ENCODE assay signal across 9 cellular contexts in genomic region chr18:26458526-26459232, GRCh38.
DNase-seq lines count a peak whose midpoint lies in the region; ATAC-seq, FAIRE-seq and TF ChIP-seq lines count a peak whose summit lies in the region.
"Had no signal": no experiment of that assay in that cellular context is flagged by ENCODE, and none has a peak within 500 bp of the region (broad histone marks: within the 10 kb centered on the region; RNA-seq: fewer than 3 reads in every experiment).

No MANE protein-coding gene starts in this region.

- H3K9me3 ChIP-seq in AG04450 (ENCODE audit: control insufficient read depth, insufficient read depth, low read length) (no peaks in the 10 kb centered on the region; the same call in 1 of the 2 replicates), BE2C (no peaks in the 10 kb centered on the region)

- POLR2A ChIA-PET in AG04450 (lab: Yijun Ruan, JAX), result no interaction called here
- POLR2A ChIA-PET in activated CD8-positive, alpha-beta T cell treated with anti-CD3 and anti-CD28 coated beads, Interleukin-2, amount 10 ng/mL, durations not matched to agents 7 days and 5 days (lab: Charles Lee), result no interaction called here

- H3K4me3 Mint-ChIP-seq in activated CD8-positive, alpha-beta T cell treated with anti-CD3 and anti-CD28 coated beads, Interleukin-2, amount 10 ng/mL, durations not matched to agents 7 days and 5 days, result no peak overlapping the region
- no peak overlapping the region for H3K4me3 Mint-ChIP-seq in stimulated activated effector memory CD8-positive, alpha-beta T cell treated with anti-CD3 and anti-CD28 coated beads, Interleukin-12 subunit alpha, Interleukin-12 subunit beta, amount 100 ng/mL, for 72 hours
- H3K4me3 Mint-ChIP-seq: activated T-cell treated with anti-CD3 and anti-CD28 coated beads, Interleukin-2, amount 50 U/mL, for 4 hours had no signal

- no peaks in the 10 kb centered on the region for H3K4me1 ChIP-seq in BE2C

- H3K9me3 Mint-ChIP-seq in activated CD8-positive, alpha-beta T cell treated with anti-CD3 and anti-CD28 coated beads, Interleukin-2, amount 10 ng/mL, durations not matched to agents 7 days and 5 days (ENCODE audit: insufficient read depth), result no peaks in the 10 kb centered on the region
- H3K9me3 Mint-ChIP-seq in stimulated activated effector memory CD8-positive, alpha-beta T cell treated with anti-CD3 and anti-CD28 coated beads, Interleukin-12 subunit alpha, Interleukin-12 subunit beta, amount 100 ng/mL, for 72 hours, result no peaks in the 10 kb centered on the region
- H3K9me3 Mint-ChIP-seq: activated T-cell treated with anti-CD3 and anti-CD28 coated beads, Interleukin-2, amount 50 U/mL, for 4 hours had no signal

- ATAC-seq in HG03196 (IDR thresholded peaks at IDR 0.05; ENCODE audit: unreplicated experiment), result peak; percentile 47
- no peak for ATAC-seq in activated CD8-positive, alpha-beta T cell treated with anti-CD3 and anti-CD28 coated beads, Interleukin-2, amount 10 ng/mL, durations not matched to agents 7 days and 5 days
- ATAC-seq in stimulated activated effector memory CD8-positive, alpha-beta T cell treated with anti-CD3 and anti-CD28 coated beads, Interleukin-12 subunit alpha, Interleukin-12 subunit beta, amount 100 ng/mL, for 72 hours, result peak; percentile 89

- no peaks in the 10 kb centered on the region for H3K27me3 Mint-ChIP-seq in activated CD8-positive, alpha-beta T cell treated with anti-CD3 and anti-CD28 coated beads, Interleukin-2, amount 10 ng/mL, durations not matched to agents 7 days and 5 days (ENCODE audit: low read depth)

- H3K36me3 Mint-ChIP-seq in activated CD8-positive, alpha-beta T cell treated with anti-CD3 and anti-CD28 coated beads, Interleukin-2, amount 10 ng/mL, durations not matched to agents 7 days and 5 days (ENCODE audit: low read depth), result no peaks in the 10 kb centered on the region
- no peaks in the 10 kb centered on the region for H3K36me3 Mint-ChIP-seq in stimulated activated effector memory CD8-positive, alpha-beta T cell treated with anti-CD3 and anti-CD28 coated beads, Interleukin-12 subunit alpha, Interleukin-12 subunit beta, amount 100 ng/mL, for 72 hours

- no peak overlapping the region for H3K4me3 ChIP-seq in AG04450 (ENCODE audit: low read depth, low read length)
- H3K4me3 ChIP-seq in BE2C (ENCODE audit: low read depth, low read length), result no peak overlapping the region

- peak; percentile 91 for FAIRE-seq in GM19239 (lab: Jason Lieb, UNC)

- no peak for TF ChIP-seq CTCF in AG04450 (IDR thresholded peaks at IDR 0.05; ENCODE audit: low read depth, low read length)
- no peak for TF ChIP-seq CTCF in BE2C (IDR thresholded peaks at IDR 0.05; ENCODE audit: low read depth, low read length)

- CTCF ChIA-PET in AG04450 (lab: Charles Lee), result no interaction called here
- CTCF ChIA-PET in activated CD8-positive, alpha-beta T cell treated with anti-CD3 and anti-CD28 coated beads, Interleukin-2, amount 10 ng/mL, durations not matched to agents 7 days and 5 days (lab: Charles Lee), result no interaction called here

- peak overlapping the region; percentile 8 for H3K27ac Mint-ChIP-seq in activated CD8-positive, alpha-beta T cell treated with anti-CD3 and anti-CD28 coated beads, Interleukin-2, amount 10 ng/mL, durations not matched to agents 7 days and 5 days
- H3K27ac Mint-ChIP-seq in stimulated activated effector memory CD8-positive, alpha-beta T cell treated with anti-CD3 and anti-CD28 coated beads, Interleukin-12 subunit alpha, Interleukin-12 subunit beta, amount 100 ng/mL, for 72 hours, result peak overlapping the region; percentile 67

- H3K27ac ChIP-seq in AG04450 (ENCODE audit: low read depth, low read length), result peak overlapping the region; percentile 49

- peaks cover 9% of the 10 kb centered on the region for H3K4me1 Mint-ChIP-seq in activated CD8-positive, alpha-beta T cell treated with anti-CD3 and anti-CD28 coated beads, Interleukin-2, amount 10 ng/mL, durations not matched to agents 7 days and 5 days (ENCODE audit: low read depth)
- H3K4me1 Mint-ChIP-seq in stimulated activated effector memory CD8-positive, alpha-beta T cell treated with anti-CD3 and anti-CD28 coated beads, Interleukin-12 subunit alpha, Interleukin-12 subunit beta, amount 100 ng/mL, for 72 hours, result peaks cover 12% of the 10 kb centered on the region

- H3K27me3 ChIP-seq in AG04450 (ENCODE audit: control insufficient read depth, insufficient read depth, low read length) (no peaks in the 10 kb centered on the region), BE2C (no peaks in the 10 kb centered on the region)

- DNase-seq in AG04450 (ENCODE audit: low read depth, low spot score) (no peak), GM19239 (ENCODE audit: insufficient read length, low spot score) (no peak), BE2C (no peak), DMS 273 treated with DMSO at 0.1 percent for 48 hours (lab: John Stamatoyannopoulos, UW) (no peak), NCI-H1417 treated with DMSO at 0.1 percent for 48 hours (lab: John Stamatoyannopoulos, UW) (no peak)
- DNase-seq in activated CD8-positive, alpha-beta T cell treated with anti-CD3 and anti-CD28 coated beads, Interleukin-2, amount 10 ng/mL, durations not matched to agents 7 days and 5 days, result no peak
- no peak for DNase-seq in stimulated activated effector memory CD8-positive, alpha-beta T cell treated with anti-CD3 and anti-CD28 coated beads, Interleukin-12 subunit alpha, Interleukin-12 subunit beta, amount 100 ng/mL, for 72 hours (ENCODE audit: low spot score in 2 of 2)
- DNase-seq: activated T-cell treated with anti-CD3 and anti-CD28 coated beads, Interleukin-2, amount 50 U/mL, for 4 hours had no signal

- no peaks in the 10 kb centered on the region; the same call in 1 of the 2 replicates for H3K36me3 ChIP-seq in BE2C
